In the genomic region with DNA sequence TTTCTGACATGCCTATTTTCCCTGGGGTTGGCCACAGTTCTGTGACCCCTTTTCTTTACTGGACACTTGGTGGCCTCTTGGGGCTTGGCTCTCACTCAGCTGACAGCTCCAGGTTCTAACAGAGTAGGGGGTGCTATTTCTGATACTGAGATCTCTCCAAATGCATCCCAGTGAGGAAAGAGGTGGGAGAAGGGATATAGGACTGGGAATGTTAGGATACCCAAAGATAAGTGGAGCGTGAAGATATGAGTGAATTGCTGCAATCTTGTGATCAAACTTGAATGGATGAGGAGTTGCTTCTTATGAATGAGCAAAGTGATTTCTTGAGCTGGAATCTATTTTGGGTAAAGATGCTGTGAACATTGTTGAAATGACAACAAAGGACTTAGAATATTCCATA, we compare ENCODE assay signal across 9 cellular contexts.
"Had no signal": no experiment of that assay in that cellular context is flagged by ENCODE, and none has a peak within 500 bp of the region (broad histone marks: within the 10 kb centered on the region; RNA-seq: fewer than 3 reads in every experiment).

No MANE protein-coding gene starts in this region.

- DNase-seq: H9, HCEC 1CT, IMR-90, KG1 had no signal

- H2AFZ ChIP-seq: GM23338 had no signal

- H3K9me3 Mint-ChIP-seq: GM23338, H9 had no signal

- ATAC-seq: GM23338, K562 had no signal

- H3K27ac Mint-ChIP-seq: GM23338, H9 had no signal

- H3K4me2 ChIP-seq: GM23338 had no signal

- H3K4me3 Mint-ChIP-seq: GM23338, H9 had no signal

- H3K4me3 ChIP-seq: GM23338, K562 had no signal

- FAIRE-seq: H1, H54, HTR-8/SVneo, K562 had no signal
